In the genomic region with DNA sequence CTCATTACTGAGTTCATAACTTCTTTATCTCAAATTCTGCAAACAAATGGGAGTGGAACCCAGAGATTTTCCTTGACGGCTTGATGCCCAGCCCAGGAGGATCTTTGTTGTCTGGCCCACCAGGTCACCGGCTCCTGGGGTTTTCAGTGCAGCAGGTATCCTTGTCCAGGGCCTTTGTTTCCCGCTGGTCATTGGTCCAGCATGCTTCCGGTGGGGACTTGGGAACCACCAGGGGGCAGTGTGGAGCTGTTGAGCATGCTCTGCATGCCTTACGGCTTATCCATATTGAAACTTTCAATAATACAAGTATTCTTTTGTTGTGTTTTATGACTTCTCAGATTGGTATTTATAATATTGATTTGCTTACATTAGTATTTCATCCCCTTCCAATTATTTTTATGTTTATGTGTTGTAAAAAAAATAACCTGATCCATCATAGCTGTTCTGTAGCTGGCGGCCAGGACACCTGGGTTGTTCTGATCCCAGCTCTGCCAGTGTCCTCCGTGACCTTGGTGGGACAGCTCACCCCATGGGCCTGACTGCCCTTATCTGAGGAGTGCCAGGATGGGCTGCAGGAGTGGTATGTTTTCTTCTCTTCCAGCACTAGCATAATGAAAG, we compare ENCODE assay signal across 8 cellular contexts.
DNase-seq lines count a peak whose midpoint lies in the region; ATAC-seq and TF ChIP-seq lines count a peak whose summit lies in the region.

No MANE protein-coding gene starts in this region.

- TF ChIP-seq CTCF in mucosa of descending colon (IDR thresholded peaks at IDR 0.05), result peak; percentile 91

- H3K4me1 ChIP-seq in CD4-positive, alpha-beta memory T cell (ENCODE audit: insufficient read depth, low read length), result no peaks in the 10 kb centered on the region
- H3K4me1 ChIP-seq in effector memory CD4-positive, alpha-beta T cell (ENCODE audit: control insufficient read depth, insufficient read depth, low read length, poor library complexity, severe bottlenecking), result no peaks in the 10 kb centered on the region
- peaks cover 3% of the 10 kb centered on the region for H3K4me1 ChIP-seq in mucosa of descending colon (ENCODE audit: low read depth)

- CTCF ChIA-PET in CD4-positive, alpha-beta memory T cell (lab: Charles Lee; ENCODE audit: partially characterized antibody), result interaction anchor here (0.9 to 14.3 kb wide), 15 partner anchors 9 to 816 kb away, joined by 3 to 187 read pairs (median 4); no protein-coding TSS in a partner anchor

- no peaks in the 10 kb centered on the region for H3K9me3 Mint-ChIP-seq in CD4-positive, alpha-beta memory T cell

- intact Hi-C loops in CD4-positive, alpha-beta memory T cell (cut with micrococcal nuclease), result loop anchor here (1.0 kb wide), 2 partner anchors 19 to 32 kb away; no protein-coding TSS in a partner anchor
- intact Hi-C loops in mucosa of descending colon (cut with DNase I, micrococcal nuclease), result no loop called here

- POLR2A ChIA-PET in CD4-positive, alpha-beta memory T cell (lab: Charles Lee; ENCODE audit: partially characterized antibody), result no interaction called here

- no peak overlapping the region for H3K27ac Mint-ChIP-seq in CD4-positive, alpha-beta memory T cell

- no peak overlapping the region for H3K27ac ChIP-seq in CD4-positive, alpha-beta memory T cell (ENCODE audit: low read depth, low read length)
- no peak overlapping the region for H3K27ac ChIP-seq in effector memory CD4-positive, alpha-beta T cell (ENCODE audit: insufficient read depth, low read length, poor library complexity, severe bottlenecking)

- no peak overlapping the region for H3K4me3 ChIP-seq in CD4-positive, alpha-beta memory T cell (ENCODE audit: low read length in 2 of 2)
- H3K4me3 ChIP-seq in MG63, result no peak overlapping the region
- no peak overlapping the region for H3K4me3 ChIP-seq in effector memory CD4-positive, alpha-beta T cell (ENCODE audit: insufficient read depth, low read depth, low read length, poor library complexity, severe bottlenecking)
- H3K4me3 ChIP-seq in mucosa of descending colon, result no peak overlapping the region

- H3K27me3 ChIP-seq in CD4-positive, alpha-beta memory T cell (ENCODE audit: insufficient read depth, low read length), result no peaks in the 10 kb centered on the region
- H3K27me3 ChIP-seq in MG63, result no peaks in the 10 kb centered on the region
- no peaks in the 10 kb centered on the region for H3K27me3 ChIP-seq in effector memory CD4-positive, alpha-beta T cell (replicated peaks; ENCODE audit: control insufficient read depth, insufficient read depth, low read length, poor library complexity, severe bottlenecking)

- ATAC-seq in GM19438 (IDR thresholded peaks at IDR 0.05; ENCODE audit: low read depth, unreplicated experiment) (peak; percentile 72), mucosa of descending colon (peak; percentile 86)

- peaks cover 4 to 13% of the 10 kb centered on the region in 2 donors for H3K27me3 Mint-ChIP-seq in CD4-positive, alpha-beta memory T cell

- no peaks in the 10 kb centered on the region for H3K36me3 ChIP-seq in CD4-positive, alpha-beta memory T cell (ENCODE audit: insufficient read depth, low read length)
- H3K36me3 ChIP-seq in MG63 (no peaks in the 10 kb centered on the region), mucosa of descending colon (ENCODE audit: low read depth) (no peaks in the 10 kb centered on the region)
- no peaks in the 10 kb centered on the region for H3K36me3 ChIP-seq in effector memory CD4-positive, alpha-beta T cell (ENCODE audit: control insufficient read depth, insufficient read depth, low read length)

- H3K36me3 Mint-ChIP-seq in CD4-positive, alpha-beta memory T cell, result no peaks in the 10 kb centered on the region

- H3K9me3 ChIP-seq in CD4-positive, alpha-beta memory T cell (ENCODE audit: control insufficient read depth in 1 of 2, low read length in 2 of 2), result no peaks in the 10 kb centered on the region
- no peaks in the 10 kb centered on the region for H3K9me3 ChIP-seq in MG63
- no peaks in the 10 kb centered on the region for H3K9me3 ChIP-seq in effector memory CD4-positive, alpha-beta T cell (ENCODE audit: control insufficient read depth, low read length)
- H3K9me3 ChIP-seq in mucosa of descending colon, result no peaks in the 10 kb centered on the region

- peak; percentile 51 to 63 (median 54) for DNase-seq in CD4-positive, alpha-beta memory T cell
- DNase-seq in MG63 (peak; percentile 42), mucosa of descending colon (peak; percentile 68 to 92 (median 84)), SIG-M5 treated with dmso at 0.1 percent for 504 hours (lab: John Stamatoyannopoulos, UW; ENCODE audit: unreplicated experiment) (no peak)
- DNase-seq in activated CD4-positive, alpha-beta T cell treated with anti-CD3 and anti-CD28 coated beads, Interleukin-2, amount 50 U/mL, for 48 hours, result peak; percentile 83 to 85
- peak; percentile 27 to 57 (median 39) for DNase-seq in effector memory CD4-positive, alpha-beta T cell
- peak; percentile 26 to 41 for DNase-seq in stimulated activated CD8-positive, alpha-beta memory T cell treated with anti-CD3 and anti-CD28 coated beads, Interleukin-7, amount 100 ng/mL, for 4 hours (ENCODE audit: low read depth in 2 of 2)

- no peaks in the 10 kb centered on the region for H3K4me1 Mint-ChIP-seq in CD4-positive, alpha-beta memory T cell

- H3K4me3 Mint-ChIP-seq in CD4-positive, alpha-beta memory T cell, result no peak overlapping the region
